In genomic region chr5:62197697-62198096, GRCh38 we compare ENCODE assay signal across 26 cellular contexts.
"Had no signal": no experiment of that assay in that cellular context is flagged by ENCODE, and none has a peak within 500 bp of the region (broad histone marks: within the 10 kb centered on the region; RNA-seq: fewer than 3 reads in every experiment).

No MANE protein-coding gene starts in this region.

- ATAC-seq: activated CD4-positive, alpha-beta T cell treated with anti-CD3 and anti-CD28 coated beads for 36 hours; activated T-cell treated with anti-CD3 and anti-CD28 coated beads, Interleukin-2, amount 50 U/mL, for 4 hours; esophagus mucosa; gastrocnemius medialis; naive thymus-derived CD8-positive, alpha-beta T cell; sciatic nerve had no signal

- H3K9me3 ChIP-seq: gastrocnemius medialis, vagina had no signal

- H3K4me1 ChIP-seq: gastrocnemius medialis, left ventricle myocardium inferior, testis, vagina had no signal

- DNase-seq: activated B cell treated with CpG ODN at 0.5 μM for 24 hours; activated CD4-positive, alpha-beta T cell treated with anti-CD3 and anti-CD28 coated beads for 36 hours; activated CD4-positive, alpha-beta T cell treated with anti-CD3 and anti-CD28 coated beads, Interleukin-2, amount 50 U/mL, for 4 hours; activated CD8-positive, alpha-beta memory T cell treated with anti-CD3 and anti-CD28 coated beads for 24 hours; activated CD8-positive, alpha-beta memory T cell treated with anti-CD3 and anti-CD28 coated beads, Interleukin-2, amount 50 U/mL, for 4 hours; activated naive CD4-positive, alpha-beta T cell treated with Interleukin-2 at 50 U/mL for 16 hours; activated naive CD8-positive, alpha-beta T cell treated with anti-CD3 and anti-CD28 coated beads for 36 hours; activated T-cell treated with anti-CD3 and anti-CD28 coated beads, Interleukin-2, amount 50 U/mL, for 4 hours; central memory CD4-positive, alpha-beta T cell; dermis blood vessel endothelial cell; effector memory CD4-positive, alpha-beta T cell; gastrocnemius medialis; hippocampal formation; left ventricle myocardium inferior; mammary epithelial cell; naive thymus-derived CD8-positive, alpha-beta T cell; small intestine; stimulated activated CD4-positive, alpha-beta T cell treated with anti-CD3 and anti-CD28 coated beads, Interleukin-15, amount 100 ng/mL, for 24 hours; stimulated activated CD8-positive, alpha-beta memory T cell treated with anti-CD3 and anti-CD28 coated beads, Interleukin-4, amount 100 ng/mL, for 48 hours; stimulated activated naive CD4-positive, alpha-beta T cell; testis had no signal

- H3K27me3 ChIP-seq: gastrocnemius medialis, testis, vagina had no signal

- H3K27ac ChIP-seq: gastrocnemius medialis, left ventricle myocardium inferior, vagina had no signal

- H3K4me3 ChIP-seq: gastrocnemius medialis, left ventricle myocardium inferior, testis, vagina had no signal

- FAIRE-seq: astrocyte, endothelial cell of umbilical vein, small intestine had no signal

- H3K36me3 ChIP-seq: gastrocnemius medialis, left ventricle myocardium inferior, vagina had no signal
